8 cellular contexts compared by ENCODE assay signal in genomic region chr17:81222906-81223757, GRCh38. TPM values are rescaled to one million over a fixed set of nuclear protein-coding genes. Genes with fewer than 3 reads are reported as not detected.
DNase-seq lines count a peak whose midpoint lies in the region; ATAC-seq lines count a peak whose summit lies in the region.

CEP131 (minus strand) TSS chr17:81222965; CDS start chr17:81220056, 2,909 bp downstream.

- peaks cover 8% of the 10 kb centered on the region for H3K36me3 Mint-ChIP-seq in effector memory CD8-positive, alpha-beta T cell (ENCODE audit: insufficient read depth)

- DNase-seq in COLO668 (lab: John Stamatoyannopoulos, UW; ENCODE audit: unreplicated experiment) = peak; percentile 96
- DNase-seq in HT1080 (ENCODE audit: low read depth) = peak; percentile 95
- peak; percentile 99 for DNase-seq in NOMO-1 (lab: John Stamatoyannopoulos, UW; ENCODE audit: unreplicated experiment in 2 of 2)
- peak; percentile 98 to 99 (median 98) for DNase-seq in effector memory CD8-positive, alpha-beta T cell
- peak; percentile 99 for DNase-seq in medulla oblongata (ENCODE audit: extremely low spot score)
- peak; percentile 98 to 100 (median 100) for DNase-seq in stimulated activated CD4-positive, alpha-beta T cell treated with anti-CD3 and anti-CD28 coated beads, TNF-alpha, amount 100 ng/mL, for 48 hours (ENCODE audit: low read depth in 3 of 3)

- H3K27ac Mint-ChIP-seq in effector memory CD8-positive, alpha-beta T cell = peak within 1 kb of the TSS; percentile 13 to 59

- POLR2A ChIA-PET in activated CD8-positive, alpha-beta memory T cell treated with anti-CD3 and anti-CD28 coated beads for 36 hours (lab: Charles Lee) = interaction anchor here (0.6 to 1.2 kb wide), 6 partner anchors 10 to 460 kb away, joined by 3 to 12 read pairs (median 3); partner anchors contain the start of genes ARL16, CHMP6, HGS and NDUFAF8

- ATAC-seq in GM21367 (IDR thresholded peaks at IDR 0.05; ENCODE audit: unreplicated experiment) = peak; percentile 89
- ATAC-seq in effector memory CD8-positive, alpha-beta T cell (replicated peaks) = peak; percentile 95

- CTCF ChIA-PET in activated CD8-positive, alpha-beta memory T cell treated with anti-CD3 and anti-CD28 coated beads for 36 hours (lab: Charles Lee) = interaction anchor here (0.8 to 1.5 kb wide), 2 partner anchors 15 to 121 kb away, joined by 3 to 4 read pairs; no protein-coding TSS in a partner anchor

- H3K9me3 Mint-ChIP-seq in effector memory CD8-positive, alpha-beta T cell = no peaks in the 10 kb centered on the region

- no peaks in the 10 kb centered on the region for H3K27me3 Mint-ChIP-seq in effector memory CD8-positive, alpha-beta T cell

- H3K4me1 Mint-ChIP-seq in effector memory CD8-positive, alpha-beta T cell (ENCODE audit: low read depth in 2 of 2) = peaks cover 16 to 19% of the 10 kb centered on the region in 2 donors

- peak within 1 kb of the TSS; percentile 75 to 81 for H3K4me3 Mint-ChIP-seq in effector memory CD8-positive, alpha-beta T cell

RNA-seq across cellular contexts. Expression of gene CEP131, which starts in this region (rescaled TPM):
- total RNA-seq in HT1080 (2014; rRNA removed; shearing (Covaris generic)) = 10.4 and 11.3 TPM in 2 replicates
- polyA plus RNA-seq in HT1080 (2015; cell fraction: cytosol; rRNA removed) = 6.8 and 7.5 TPM in 2 replicates
- 19.9 TPM in 2 replicates for polyA plus RNA-seq in HT1080 (2015; cell fraction: nucleus; rRNA removed)
- total RNA-seq in activated CD8-positive, alpha-beta memory T cell treated with anti-CD3 and anti-CD28 coated beads for 36 hours = 10 to 100 TPM; 12.9 to 13.8 TPM

Comparison
In these comparisons a context has a peak if more than half of its experiments do, and no peak if none do; other contexts are left out.
1. Peak in every context shown above with its lines: DNase-seq and ATAC-seq.